Comparison of ENCODE assay signal across 1 cellular context in genomic region chr2:115183144-115183543, GRCh38.
TF ChIP-seq lines count a peak whose summit lies in the region.

No MANE protein-coding gene starts in this region.

TF ChIP-seq in H1, 55 proteins besides CTCF, POLR2A, EP300 and RAD21:
- peak; percentile 76 for TF ChIP-seq TEAD4 (IDR thresholded peaks at IDR 0.05; ENCODE audit: low read depth, low read length)
- 0 out of 2 replicates have a peak, but pooled peaks have one; percentile 13 for TF ChIP-seq ATF3 (IDR thresholded peaks at IDR 0.05; ENCODE audit: insufficient read depth, low read depth, low read length)
- no peak for TF ChIP-seq KDM5A (IDR thresholded peaks at IDR 0.05; ENCODE audit: low read length)
- peak; percentile 62; the same call in 1 of the 2 replicates for TF ChIP-seq MAX (IDR thresholded peaks at IDR 0.05)
- TF ChIP-seq HDAC2 (IDR thresholded peaks at IDR 0.05; ENCODE audit: borderline replicate concordance in 1 of 2, low read depth in 2 of 2, low read length in 2 of 2), result no peak
- peak; percentile 64 for TF ChIP-seq CHD7 (IDR thresholded peaks at IDR 0.05; ENCODE audit: insufficient replicate concordance, low read length)
TF ChIP-seq in H1: peak in this region for 4.
